In genomic region chr9:127396808-127397721, GRCh38 we compare ENCODE assay signal across 8 cellular contexts. TPM values are rescaled to one million over a fixed set of nuclear protein-coding genes. Genes with fewer than 3 reads are reported as not detected.
DNase-seq lines count a peak whose midpoint lies in the region; ATAC-seq, FAIRE-seq and TF ChIP-seq lines count a peak whose summit lies in the region.

Gene SLC2A8 (plus strand): TSS chr9:127397169. CDS start chr9:127397231, 62 bp downstream.

- H3K36me3 ChIP-seq in small intestine (ENCODE audit: control insufficient read depth in 2 of 2, insufficient read depth in 2 of 2, low read length in 2 of 2), result peaks cover 0 to under 1% of the 10 kb centered on the region in 2 donors

- H3K27ac Mint-ChIP-seq in activated B cell treated with CpG ODN at 0.5 μM for 24 hours, result peak within 1 kb of the TSS; percentile 35

- H3K27me3 Mint-ChIP-seq in activated B cell treated with CpG ODN at 0.5 μM for 24 hours, result no peaks in the 10 kb centered on the region

- POLR2A ChIA-PET in activated B cell treated with CpG ODN at 0.5 μM for 24 hours (lab: Charles Lee), result interaction anchor here (0.5 to 2.3 kb wide), 22 partner anchors 9 to 1742 kb away, joined by 3 to 44 read pairs (median 4); partner anchors contain the start of genes LRSAM1, RPL12, ST6GALNAC4 and URM1

- peak within 1 kb of the TSS; percentile 56 to 93 for H3K4me3 ChIP-seq in small intestine (ENCODE audit: low read depth in 1 of 2, low read length in 2 of 2)

- H3K4me1 ChIP-seq in small intestine (ENCODE audit: control insufficient read depth in 2 of 2, insufficient read depth in 1 of 2, low read depth in 1 of 2, low read length in 1 of 2), result no peaks in the 10 kb centered on the region

- H3K27ac ChIP-seq in caudate nucleus (ENCODE audit: low read depth, low read length) (peak within 1 kb of the TSS; percentile 79), small intestine (ENCODE audit: low read depth in 1 of 2, low read length in 1 of 2) (peak within 1 kb of the TSS; percentile 85 to 95)

- TF ChIP-seq CTCF in activated B cell treated with CpG ODN at 0.5 μM for 24 hours (IDR thresholded peaks at IDR 0.05), result no peak

- no peaks in the 10 kb centered on the region for H3K9me3 Mint-ChIP-seq in activated B cell treated with CpG ODN at 0.5 μM for 24 hours

- H3K4me1 Mint-ChIP-seq in activated B cell treated with CpG ODN at 0.5 μM for 24 hours, result peaks cover 10% of the 10 kb centered on the region

- H3K9me3 ChIP-seq in small intestine (ENCODE audit: control insufficient read depth, low read depth), result no peaks in the 10 kb centered on the region

- H3K4me3 Mint-ChIP-seq in activated B cell treated with CpG ODN at 0.5 μM for 24 hours, result peak within 1 kb of the TSS; percentile 83

- WGBS in small intestine, 3 donors, result 0 to 1% (median 1%) methylated on average over 50 to 92 of the region's 92 CpGs

- intact Hi-C loops in activated B cell treated with CpG ODN at 0.5 μM for 24 hours (cut with micrococcal nuclease), result loop anchor here (1.0 to 5.0 kb wide), 6 partner anchors 27 to 456 kb away; partner anchors contain the start of genes LRSAM1, RPL12, STXBP1 and ZNF79

- no peaks in the 10 kb centered on the region for H3K27me3 ChIP-seq in small intestine (ENCODE audit: control insufficient read depth in 2 of 2, insufficient read depth in 2 of 2, low read length in 2 of 2)

- no peaks in the 10 kb centered on the region for H3K36me3 Mint-ChIP-seq in activated B cell treated with CpG ODN at 0.5 μM for 24 hours (ENCODE audit: low read depth)

- CTCF ChIA-PET in activated B cell treated with CpG ODN at 0.5 μM for 24 hours (lab: Charles Lee), result interaction anchor here (0.8 to 2.5 kb wide), 8 partner anchors 58 to 483 kb away, joined by 3 to 23 read pairs (median 3); partner anchors contain the start of gene RALGPS1

- FAIRE-seq in small intestine (lab: Jason Lieb, UNC), result peak; percentile 89

- ATAC-seq in GM18858 (IDR thresholded peaks at IDR 0.05; ENCODE audit: unreplicated experiment) (peak; percentile 87), HG03066 (IDR thresholded peaks at IDR 0.05; ENCODE audit: low read depth, unreplicated experiment) (peak; percentile 93), activated B cell treated with CpG ODN at 0.5 μM for 24 hours (ENCODE audit: low read depth) (peak; percentile 94)

- DNase-seq in 8988T (peak; percentile 65), NCI-H2196 (lab: John Stamatoyannopoulos, UW; ENCODE audit: unreplicated experiment) (peak; percentile 99), activated B cell treated with CpG ODN at 0.5 μM for 24 hours (peak; percentile 93), caudate nucleus (lab: John Stamatoyannopoulos, UW) (peak; percentile 88 to 100 (median 99)), iPS-NIHi7 (ENCODE audit: extremely low spot score) (peak; percentile 98), small intestine (peak; percentile 100)

RNA-seq across cellular contexts. Expression of gene SLC2A8, which starts in this region (rescaled TPM):
- 13.4 and 17.1 TPM in 2 replicates for total RNA-seq in activated B cell treated with CpG ODN at 0.5 μM for 24 hours
- polyA plus RNA-seq in small intestine, result 10 to 100 TPM; 17.2 to 21.4 (median 20.0) TPM

Comparison
In these comparisons a context has a peak if more than half of its experiments do, and no peak if none do; other contexts are left out.
1. Peak in every context shown above with its lines: DNase-seq, ATAC-seq, H3K4me3 ChIP-seq and H3K27ac ChIP-seq.